ENCODE assay signal across 1 cellular context in genomic region chr4:73964862-73965611, GRCh38.
TF ChIP-seq lines count a peak whose summit lies in the region.

No MANE protein-coding gene starts in this region.

TF ChIP-seq in H1, 55 proteins besides CTCF, POLR2A, EP300 and RAD21:
- TF ChIP-seq EZH2 (IDR thresholded peaks at IDR 0.05; ENCODE audit: low read depth, low read length, severe bottlenecking) (no peak), GTF2F1 (IDR thresholded peaks at IDR 0.05; ENCODE audit: borderline replicate concordance, low read depth, low read length) (no peak), CEBPB (IDR thresholded peaks at IDR 0.05; ENCODE audit: low read depth, low read length) (no peak), SIX5 (IDR thresholded peaks at IDR 0.05; ENCODE audit: low read depth, low read length) (no peak), ASH2L (IDR thresholded peaks at IDR 0.05; ENCODE audit: low read length) (no peak), EGR1 (IDR thresholded peaks at IDR 0.05; ENCODE audit: borderline replicate concordance, low read depth, low read length) (no peak), SP2 (IDR thresholded peaks at IDR 0.05; ENCODE audit: low read length) (no peak), E2F6 (IDR thresholded peaks at IDR 0.05) (0 out of 2 replicates have a peak, but pooled peaks have one; percentile 33), MAFK (IDR thresholded peaks at IDR 0.05; ENCODE audit: low read depth, low read length) (no peak), PHF8 (conservative IDR thresholded peaks at IDR 0.05; ENCODE audit: low read depth, low read length) (no peak), POU5F1 (IDR thresholded peaks at IDR 0.05; ENCODE audit: low read depth, low read length) (no peak), YY1 (IDR thresholded peaks at IDR 0.05; ENCODE audit: low read depth, low read length) (0 out of 2 replicates have a peak, but pooled peaks have one; percentile 51), RNF2 (IDR thresholded peaks at IDR 0.05; ENCODE audit: borderline replicate concordance, low read depth, low read length, missing control alignments, poor library complexity, severe bottlenecking) (no peak), MAX (IDR thresholded peaks at IDR 0.05) (peak; percentile 92), CREB1 (IDR thresholded peaks at IDR 0.05) (0 out of 2 replicates have a peak, but pooled peaks have one; percentile 13), BACH1 (IDR thresholded peaks at IDR 0.05; ENCODE audit: low read length) (no peak), CBX8 (IDR thresholded peaks at IDR 0.05; ENCODE audit: borderline replicate concordance, low read depth, low read length) (no peak), NRF1 (IDR thresholded peaks at IDR 0.05; ENCODE audit: low read depth, low read length) (no peak)
